9 cellular contexts compared by ENCODE assay signal in genomic region chr13:111203742-111204386, GRCh38.
DNase-seq lines count a peak whose midpoint lies in the region; ATAC-seq, FAIRE-seq and TF ChIP-seq lines count a peak whose summit lies in the region.
"Had no signal": no experiment of that assay in that cellular context is flagged by ENCODE, and none has a peak within 500 bp of the region (broad histone marks: within the 10 kb centered on the region; RNA-seq: fewer than 3 reads in every experiment).

No MANE protein-coding gene starts in this region.

- no peaks in the 10 kb centered on the region for H3K9me3 Mint-ChIP-seq in activated CD4-positive, alpha-beta memory T cell treated with anti-CD3 and anti-CD28 coated beads for 36 hours
- H3K9me3 Mint-ChIP-seq in activated CD4-positive, alpha-beta memory T cell treated with anti-CD3 and anti-CD28 coated beads, Interleukin-2, amount 10 ng/mL, durations not matched to agents 7 days and 5 days: no peaks in the 10 kb centered on the region

- H3K27ac ChIP-seq in kidney (ENCODE audit: low read depth in 2 of 2, low read length in 2 of 2): peak overlapping the region; percentile 16 to 80

- H3K4me3 Mint-ChIP-seq in activated CD4-positive, alpha-beta memory T cell treated with anti-CD3 and anti-CD28 coated beads for 36 hours: no peak overlapping the region
- no peak overlapping the region for H3K4me3 Mint-ChIP-seq in activated CD4-positive, alpha-beta memory T cell treated with anti-CD3 and anti-CD28 coated beads, Interleukin-2, amount 10 ng/mL, durations not matched to agents 7 days and 5 days

- peak overlapping the region; percentile 30 for H3K4me3 ChIP-seq in WI38 (ENCODE audit: low read depth, low read length)
- H3K4me3 ChIP-seq in kidney (ENCODE audit: low read length in 2 of 2): peak overlapping the region; percentile 2 to 27

- POLR2A ChIA-PET in activated CD4-positive, alpha-beta memory T cell treated with anti-CD3 and anti-CD28 coated beads for 36 hours (lab: Charles Lee): no interaction called here
- POLR2A ChIA-PET in activated CD4-positive, alpha-beta memory T cell treated with anti-CD3 and anti-CD28 coated beads, Interleukin-2, amount 10 ng/mL, durations not matched to agents 7 days and 5 days (lab: Charles Lee): interaction anchor here (0.9 to 1.9 kb wide), 3 partner anchors 8 to 24 kb away, joined by 3 to 7 read pairs (median 3); no protein-coding TSS in a partner anchor

- no peak for ATAC-seq in GM21526 (IDR thresholded peaks at IDR 0.05; ENCODE audit: low FRiP score, unreplicated experiment)

- intact Hi-C loops in activated CD4-positive, alpha-beta memory T cell treated with anti-CD3 and anti-CD28 coated beads for 36 hours (cut with micrococcal nuclease): loop anchor here (2.0 kb wide), 1 partner anchor 23 kb away; no protein-coding TSS in a partner anchor
- intact Hi-C loops in kidney (cut with DNase I): no loop called here

- CTCF ChIA-PET in activated CD4-positive, alpha-beta memory T cell treated with anti-CD3 and anti-CD28 coated beads for 36 hours (lab: Charles Lee): interaction anchor here (1.1 to 1.5 kb wide), 2 partner anchors 15 to 136 kb away, joined by 3 to 7 read pairs; no protein-coding TSS in a partner anchor
- CTCF ChIA-PET in activated CD4-positive, alpha-beta memory T cell treated with anti-CD3 and anti-CD28 coated beads, Interleukin-2, amount 10 ng/mL, durations not matched to agents 7 days and 5 days (lab: Charles Lee): interaction anchor here (0.9 to 1.3 kb wide), 3 partner anchors 12 to 288 kb away, joined by 3 to 5 read pairs (median 4); no protein-coding TSS in a partner anchor

- peak overlapping the region; percentile 14 for H3K27ac Mint-ChIP-seq in activated CD4-positive, alpha-beta memory T cell treated with anti-CD3 and anti-CD28 coated beads for 36 hours
- no peak overlapping the region for H3K27ac Mint-ChIP-seq in activated CD4-positive, alpha-beta memory T cell treated with anti-CD3 and anti-CD28 coated beads, Interleukin-2, amount 10 ng/mL, durations not matched to agents 7 days and 5 days

- TF ChIP-seq CTCF in WI38 (IDR thresholded peaks at IDR 0.05; ENCODE audit: low read depth, low read length) (no peak), kidney (IDR thresholded peaks at IDR 0.05; ENCODE audit: borderline replicate concordance, extremely low read depth, insufficient read depth) (no peak)

- DNase-seq in activated CD4-positive, alpha-beta memory T cell treated with anti-CD3 and anti-CD28 coated beads for 36 hours: no peak
- no peak for DNase-seq in activated CD4-positive, alpha-beta memory T cell treated with anti-CD3 and anti-CD28 coated beads, Interleukin-2, amount 10 ng/mL, durations not matched to agents 7 days and 5 days
- DNase-seq in kidney (no peak), superior temporal gyrus (ENCODE audit: extremely low spot score) (peak; percentile 14), cortex of kidney (lab: John Stamatoyannopoulos, UW) (no peak), hypothalamus (lab: John Stamatoyannopoulos, UW) (no peak)

- no peaks in the 10 kb centered on the region for H3K9me3 ChIP-seq in kidney (ENCODE audit: control insufficient read depth in 1 of 2, low read length in 2 of 2)

- peaks cover 57% of the 10 kb centered on the region for H3K4me1 Mint-ChIP-seq in activated CD4-positive, alpha-beta memory T cell treated with anti-CD3 and anti-CD28 coated beads for 36 hours (ENCODE audit: low read depth)
- H3K4me1 Mint-ChIP-seq in activated CD4-positive, alpha-beta memory T cell treated with anti-CD3 and anti-CD28 coated beads, Interleukin-2, amount 10 ng/mL, durations not matched to agents 7 days and 5 days: peaks cover 39% of the 10 kb centered on the region

- peaks cover 7% of the 10 kb centered on the region for H3K36me3 Mint-ChIP-seq in activated CD4-positive, alpha-beta memory T cell treated with anti-CD3 and anti-CD28 coated beads for 36 hours
- peaks cover 23% of the 10 kb centered on the region for H3K36me3 Mint-ChIP-seq in activated CD4-positive, alpha-beta memory T cell treated with anti-CD3 and anti-CD28 coated beads, Interleukin-2, amount 10 ng/mL, durations not matched to agents 7 days and 5 days (ENCODE audit: low read depth)

- peaks cover 4 to 9% of the 10 kb centered on the region in 2 donors for H3K4me1 ChIP-seq in kidney (ENCODE audit: control insufficient read depth in 1 of 2, insufficient read depth in 1 of 2, low read depth in 1 of 2, low read length in 2 of 2)

- H3K27me3 Mint-ChIP-seq in activated CD4-positive, alpha-beta memory T cell treated with anti-CD3 and anti-CD28 coated beads for 36 hours: no peaks in the 10 kb centered on the region
- no peaks in the 10 kb centered on the region for H3K27me3 Mint-ChIP-seq in activated CD4-positive, alpha-beta memory T cell treated with anti-CD3 and anti-CD28 coated beads, Interleukin-2, amount 10 ng/mL, durations not matched to agents 7 days and 5 days

- H3K36me3 ChIP-seq in kidney (ENCODE audit: control insufficient read depth in 1 of 2, insufficient read depth in 2 of 2, low read length in 2 of 2): peaks cover 0 to 3% of the 10 kb centered on the region in 2 donors

- no peak for FAIRE-seq in kidney (lab: Jason Lieb, UNC)
- FAIRE-seq: colon had no signal

- peak overlapping the region in 1 of 2 donors; percentile 3 for H3K9ac ChIP-seq in kidney (ENCODE audit: low read length in 2 of 2)
